Comparison of ENCODE assay signal across 1 cellular context in the genomic region with DNA sequence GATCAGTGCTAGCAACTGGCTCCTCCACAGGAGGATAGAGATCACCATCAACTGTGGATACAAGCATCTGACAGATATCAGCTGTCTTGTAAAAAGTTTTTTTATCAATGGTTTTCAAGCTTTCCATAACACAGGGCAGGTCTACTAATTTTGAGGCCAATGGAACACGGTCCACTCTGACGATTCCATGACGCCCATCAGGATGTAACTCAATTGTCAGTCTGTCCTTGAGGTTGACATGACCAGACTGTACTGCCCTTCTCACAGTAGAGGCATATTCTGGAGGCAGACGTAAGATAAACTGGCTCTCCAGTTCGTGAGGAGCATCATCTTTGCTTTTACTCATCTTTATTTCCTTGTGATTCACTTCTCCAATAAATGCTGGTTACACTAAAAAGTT.
TF ChIP-seq lines count a peak whose summit lies in the region.

No MANE protein-coding gene starts in this region.

TF ChIP-seq in SK-N-SH, 30 proteins besides CTCF, POLR2A, EP300 and RAD21 (continued from another document):
- TF ChIP-seq YY1 (IDR thresholded peaks at IDR 0.05; ENCODE audit: low read depth) (no peak), TEAD4 (IDR thresholded peaks at IDR 0.05; ENCODE audit: borderline replicate concordance, insufficient read depth) (no peak)
